Comparison of ENCODE assay signal across 16 cellular contexts in the genomic region with DNA sequence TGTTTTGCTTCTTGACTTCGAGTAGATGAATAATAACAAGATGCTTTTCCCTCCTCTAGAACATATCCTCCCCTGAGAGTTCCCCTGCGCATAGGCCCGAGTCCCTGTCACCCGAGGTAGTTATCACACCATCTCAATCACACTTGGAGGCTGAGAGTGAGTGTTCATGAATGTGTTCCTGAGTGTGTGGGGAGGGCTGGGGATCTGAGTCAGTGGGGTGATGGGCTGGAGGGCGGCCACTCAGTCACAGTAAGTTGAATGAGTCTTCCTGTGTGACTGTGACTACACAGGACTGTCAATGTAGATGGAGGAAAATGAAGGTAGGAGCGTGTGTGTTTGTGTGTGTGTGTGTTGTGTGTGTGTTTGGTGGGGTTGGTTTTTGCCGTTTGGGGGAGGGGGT.
A peak's percentile ranks its signal among the peaks of the same experiment; 100 is the strongest.
DNase-seq lines count a peak whose midpoint lies in the region; FAIRE-seq and TF ChIP-seq lines count a peak whose summit lies in the region.
"Had no signal": no experiment of that assay in that cellular context is flagged by ENCODE, and none has a peak within 500 bp of the region (broad histone marks: within the 10 kb centered on the region; RNA-seq: fewer than 3 reads in every experiment).

No MANE protein-coding gene starts in this region.

- no peak overlapping the region for H3K4me3 Mint-ChIP-seq in activated CD4-positive, alpha-beta T cell treated with anti-CD3 and anti-CD28 coated beads, Interleukin-2, amount 10 ng/mL, durations not matched to agents 24 days and 14 days
- H3K4me3 Mint-ChIP-seq in IgD-negative memory B cell (no peak overlapping the region), astrocyte (ENCODE audit: unreplicated experiment) (no peak overlapping the region)
- H3K4me3 Mint-ChIP-seq: neural crest cell had no signal

- H3K9me3 Mint-ChIP-seq in activated CD4-positive, alpha-beta T cell treated with anti-CD3 and anti-CD28 coated beads, Interleukin-2, amount 10 ng/mL, durations not matched to agents 24 days and 14 days, result no peaks in the 10 kb centered on the region
- H3K9me3 Mint-ChIP-seq in IgD-negative memory B cell, result no peaks in the 10 kb centered on the region
- H3K9me3 Mint-ChIP-seq in astrocyte (ENCODE audit: unreplicated experiment), result no peaks in the 10 kb centered on the region
- H3K9me3 Mint-ChIP-seq: neural crest cell had no signal

- 85% methylated on average over 7 of the region's 7 CpGs for WGBS in smooth muscle cell (ENCODE audit: low lambda C conversion rate)

- H3K4me1 ChIP-seq in astrocyte (ENCODE audit: insufficient read depth, low read length) (no peaks in the 10 kb centered on the region), smooth muscle cell (ENCODE audit: low read depth) (no peaks in the 10 kb centered on the region)
- H3K4me1 ChIP-seq: left lung, upper lobe of left lung had no signal

- no peaks in the 10 kb centered on the region for H3K27me3 Mint-ChIP-seq in activated CD4-positive, alpha-beta T cell treated with anti-CD3 and anti-CD28 coated beads, Interleukin-2, amount 10 ng/mL, durations not matched to agents 24 days and 14 days
- H3K27me3 Mint-ChIP-seq in IgD-negative memory B cell (no peaks in the 10 kb centered on the region), astrocyte (ENCODE audit: low read depth, unreplicated experiment) (no peaks in the 10 kb centered on the region)

- H3F3A ChIP-seq in smooth muscle cell (ENCODE audit: low read depth), result no peaks in the 10 kb centered on the region

- H3K9ac ChIP-seq in astrocyte (ENCODE audit: low read length), result no peak overlapping the region
- no peak overlapping the region for H3K9ac ChIP-seq in smooth muscle cell (ENCODE audit: low read depth)

- peaks cover 25% of the 10 kb centered on the region for H3K4me1 Mint-ChIP-seq in activated CD4-positive, alpha-beta T cell treated with anti-CD3 and anti-CD28 coated beads, Interleukin-2, amount 10 ng/mL, durations not matched to agents 24 days and 14 days
- H3K4me1 Mint-ChIP-seq in IgD-negative memory B cell, result no peaks in the 10 kb centered on the region
- H3K4me1 Mint-ChIP-seq in astrocyte (ENCODE audit: low read depth, unreplicated experiment), result peaks cover 20% of the 10 kb centered on the region
- H3K4me1 Mint-ChIP-seq: neural crest cell had no signal

- peaks cover 75% of the 10 kb centered on the region for H4K20me1 ChIP-seq in astrocyte (ENCODE audit: insufficient read depth, low read length)
- peaks cover 94% of the 10 kb centered on the region for H4K20me1 ChIP-seq in smooth muscle cell (ENCODE audit: low read depth)

- TF ChIP-seq CTCF in astrocyte (IDR thresholded peaks at IDR 0.05; ENCODE audit: insufficient read depth, low read depth, low read length) (no peak), smooth muscle cell (IDR thresholded peaks at IDR 0.05; ENCODE audit: borderline replicate concordance, insufficient read depth, poor library complexity, severe bottlenecking) (no peak)

- H3K9me3 ChIP-seq in astrocyte (ENCODE audit: insufficient read depth, low read depth, low read length), result no peaks in the 10 kb centered on the region
- H3K9me3 ChIP-seq in smooth muscle cell (replicated peaks; ENCODE audit: low read depth), result no peaks in the 10 kb centered on the region
- H3K9me3 ChIP-seq: left lung, upper lobe of left lung had no signal

- H3K27ac Mint-ChIP-seq in activated CD4-positive, alpha-beta T cell treated with anti-CD3 and anti-CD28 coated beads, Interleukin-2, amount 10 ng/mL, durations not matched to agents 24 days and 14 days, result peak overlapping the region; percentile 80
- H3K27ac Mint-ChIP-seq in IgD-negative memory B cell, result peak overlapping the region in 2 of 3 donors; percentile 20 to 40
- peak overlapping the region; percentile 81 for H3K27ac Mint-ChIP-seq in astrocyte (ENCODE audit: unreplicated experiment)

- H3K79me2 ChIP-seq in astrocyte (ENCODE audit: insufficient read depth, low read length) (peaks cover 62% of the 10 kb centered on the region), smooth muscle cell (ENCODE audit: low read depth) (peaks cover 52% of the 10 kb centered on the region)

- H2AFZ ChIP-seq in astrocyte (ENCODE audit: low read depth, low read length) (no peak overlapping the region), smooth muscle cell (ENCODE audit: low read depth) (no peak overlapping the region)

- peaks cover 67% of the 10 kb centered on the region for H3K36me3 Mint-ChIP-seq in activated CD4-positive, alpha-beta T cell treated with anti-CD3 and anti-CD28 coated beads, Interleukin-2, amount 10 ng/mL, durations not matched to agents 24 days and 14 days (ENCODE audit: low read depth)
- H3K36me3 Mint-ChIP-seq in IgD-negative memory B cell (peaks cover 3% of the 10 kb centered on the region), astrocyte (ENCODE audit: low read depth, unreplicated experiment) (peaks cover 29% of the 10 kb centered on the region)

- H3K27ac ChIP-seq in astrocyte (ENCODE audit: low read depth, low read length) (no peak overlapping the region), smooth muscle cell (ENCODE audit: low read depth) (peak overlapping the region; percentile 7)
- H3K27ac ChIP-seq: left lung, upper lobe of left lung had no signal

- H3K4me2 ChIP-seq in astrocyte (ENCODE audit: low read length) (no peak overlapping the region), smooth muscle cell (no peak overlapping the region)

- H3K4me3 ChIP-seq in astrocyte (ENCODE audit: insufficient read depth, low read depth, low read length), result no peak overlapping the region
- no peak overlapping the region for H3K4me3 ChIP-seq in smooth muscle cell
- no peak overlapping the region for H3K4me3 ChIP-seq in H7 (ENCODE audit: insufficient read depth, low read depth, low read length)
- H3K4me3 ChIP-seq: left lung, upper lobe of left lung had no signal

- no peak for FAIRE-seq in astrocyte (lab: Jason Lieb, UNC)
- FAIRE-seq: RCC 7860 had no signal

- intact Hi-C loops in activated CD4-positive, alpha-beta T cell treated with anti-CD3 and anti-CD28 coated beads, Interleukin-2, amount 10 ng/mL, durations not matched to agents 24 days and 14 days (cut with micrococcal nuclease), result no loop called here

- DNase-seq in activated CD4-positive, alpha-beta T cell treated with anti-CD3 and anti-CD28 coated beads, Interleukin-2, amount 10 ng/mL, durations not matched to agents 24 days and 14 days, result no peak
- no peak for DNase-seq in activated CD4-positive, alpha-beta T cell treated with anti-CD3 and anti-CD28 coated beads, Interleukin-2, amount 50 U/mL, for 4 hours
- DNase-seq in astrocyte (ENCODE audit: low read depth) (no peak), smooth muscle cell (lab: John Stamatoyannopoulos, UW; ENCODE audit: unreplicated experiment) (no peak), H7 (no peak), NCI-H510A (lab: John Stamatoyannopoulos, UW) (no peak), cortex of kidney (lab: John Stamatoyannopoulos, UW) (no peak)
- DNase-seq: central memory CD4-positive, alpha-beta T cell; erythroblast; hippocampal formation; left lung; NCI-H1436; upper lobe of left lung had no signal

- H3K27me3 ChIP-seq in astrocyte (ENCODE audit: insufficient read depth, low read length) (no peaks in the 10 kb centered on the region), smooth muscle cell (ENCODE audit: low read depth) (no peaks in the 10 kb centered on the region), H7 (ENCODE audit: control insufficient read depth, insufficient read depth, low read length) (no peaks in the 10 kb centered on the region)
- H3K27me3 ChIP-seq: left lung, upper lobe of left lung had no signal

- peaks cover 83% of the 10 kb centered on the region for H3K36me3 ChIP-seq in astrocyte (ENCODE audit: insufficient read depth, low read length)
- H3K36me3 ChIP-seq in smooth muscle cell (ENCODE audit: low read depth), result peaks cover 43% of the 10 kb centered on the region
- peaks cover 57% of the 10 kb centered on the region for H3K36me3 ChIP-seq in H7 (replicated peaks; ENCODE audit: control insufficient read depth, insufficient read depth, low read length)

Comparison
In these comparisons a context has a peak if more than half of its experiments do, and no peak if none do; other contexts are left out.
1. H3K27ac Mint-ChIP-seq: peak in every context shown above with its lines; median percentile 81 in astrocyte; 80 in activated CD4-positive, alpha-beta T cell treated with anti-CD3 and anti-CD28 coated beads, Interleukin-2, amount 10 ng/mL, durations not matched to agents 24 days and 14 days; 30 in IgD-negative memory B cell.